24 cellular contexts compared by ENCODE assay signal in genomic region chr6:34917626-34918285, GRCh38. TPM values are rescaled to one million over a fixed set of nuclear protein-coding genes. Genes with fewer than 3 reads are reported as not detected.
DNase-seq lines count a peak whose midpoint lies in the region; ATAC-seq and TF ChIP-seq lines count a peak whose summit lies in the region.
"Had no signal": no experiment of that assay in that cellular context is flagged by ENCODE, and none has a peak within 500 bp of the region (broad histone marks: within the 10 kb centered on the region; RNA-seq: fewer than 3 reads in every experiment).

No MANE protein-coding gene starts in this region.

- H3K4me1 ChIP-seq in OCI-LY3 (ENCODE audit: low read length) (peaks cover 13% of the 10 kb centered on the region), left ventricle myocardium inferior (peaks cover 65% of the 10 kb centered on the region), Peyer's patch (peaks cover 0 to 6% (median 0%) of the 10 kb centered on the region in 4 donors)
- H3K4me1 ChIP-seq: parathyroid adenoma had no signal

- no peaks in the 10 kb centered on the region for H4K20me1 ChIP-seq in OCI-LY3 (ENCODE audit: insufficient read depth, low read length)

- no peak overlapping the region for H2AFZ ChIP-seq in OCI-LY3 (ENCODE audit: low read depth, low read length)
- H2AFZ ChIP-seq: parathyroid adenoma had no signal

- no peak for TF ChIP-seq POLR2A in Peyer's patch (IDR thresholded peaks at IDR 0.05)

- H3K4me3 ChIP-seq in OCI-LY3 (ENCODE audit: low read length) (no peak overlapping the region), left ventricle myocardium inferior (no peak overlapping the region), Peyer's patch (no peak overlapping the region)
- H3K4me3 ChIP-seq: thyroid gland had no signal

- DNase-seq in NCI-H2171 treated with DMSO at 0.1 percent for 48 hours (lab: John Stamatoyannopoulos, UW), result peak; percentile 13
- no peak for DNase-seq in NCI-H2171 (lab: John Stamatoyannopoulos, UW)
- DNase-seq in left ventricle myocardium inferior, result no peak
- DNase-seq in superior temporal gyrus (ENCODE audit: extremely low spot score), result peak; percentile 41
- no peak for DNase-seq in Peyer's patch
- no peak for DNase-seq in GM03348 (ENCODE audit: low spot score)
- DNase-seq: 8988T; activated CD8-positive, alpha-beta memory T cell treated with anti-CD3 and anti-CD28 coated beads, Interleukin-2, amount 10 ng/mL, durations not matched to agents 7 days and 5 days; activated naive CD8-positive, alpha-beta T cell treated with anti-CD3 and anti-CD28 coated beads, Interleukin-2, amount 50 U/mL, for 24 hours; activated T-cell treated with anti-CD3 and anti-CD28 coated beads, Interleukin-2, amount 50 U/mL, for 48 hours; brain microvascular endothelial cell; effector CD8-positive, alpha-beta T cell; GDM1; glutamatergic neuron; IMR-90; NCI-H1105; NCI-H187 treated with DMSO at 0.1 percent for 48 hours; NCI-H69; stimulated activated naive B cell treated with anti-CD40 and anti-IgM and Interleukin-4, amounts not matched to agents 10 μg/mL and 1 μg/mL and 100 μg/mL, for 72 hours; T-helper 9 cell; thyroid gland had no signal

- no peaks in the 10 kb centered on the region for H3K9me3 ChIP-seq in OCI-LY3 (ENCODE audit: insufficient read depth, low read length)
- H3K9me3 ChIP-seq in left ventricle myocardium inferior (replicated peaks), result no peaks in the 10 kb centered on the region
- no peaks in the 10 kb centered on the region for H3K9me3 ChIP-seq in Peyer's patch
- H3K9me3 ChIP-seq: thyroid gland had no signal

- intact Hi-C loops in left ventricle myocardium inferior (cut with micrococcal nuclease), result no loop called here

- peak overlapping the region; percentile 24; the same call in 1 of the 2 replicates for H3K4me2 ChIP-seq in OCI-LY3 (ENCODE audit: low read length)

- H3K36me3 ChIP-seq in OCI-LY3 (replicated peaks; ENCODE audit: low read depth, low read length) (no peaks in the 10 kb centered on the region), left ventricle myocardium inferior (no peaks in the 10 kb centered on the region), Peyer's patch (no peaks in the 10 kb centered on the region)
- H3K36me3 ChIP-seq: brain microvascular endothelial cell, thyroid gland had no signal

- H3K27ac ChIP-seq in OCI-LY3 (ENCODE audit: low read length) (no peak overlapping the region), left ventricle myocardium inferior (replicated peaks) (peak overlapping the region; percentile 71), Peyer's patch (no peak overlapping the region)
- H3K27ac ChIP-seq: brain microvascular endothelial cell had no signal

- H3K9ac ChIP-seq in OCI-LY3 (ENCODE audit: low read length), result no peak overlapping the region
- H3K9ac ChIP-seq: parathyroid adenoma had no signal

- H3K79me2 ChIP-seq in OCI-LY3 (ENCODE audit: low read length), result no peaks in the 10 kb centered on the region; the same call in 1 of the 2 replicates

- no peak for TF ChIP-seq CTCF in OCI-LY3 (IDR thresholded peaks at IDR 0.05; ENCODE audit: low read depth, low read length)
- no peak for TF ChIP-seq CTCF in left ventricle myocardium inferior (IDR thresholded peaks at IDR 0.05; ENCODE audit: borderline replicate concordance)
- TF ChIP-seq CTCF in Peyer's patch (IDR thresholded peaks at IDR 0.05), result no peak

- H3K27me3 ChIP-seq in OCI-LY3 (ENCODE audit: low read depth, low read length), result no peaks in the 10 kb centered on the region
- no peaks in the 10 kb centered on the region for H3K27me3 ChIP-seq in left ventricle myocardium inferior (ENCODE audit: low read depth)
- H3K27me3 ChIP-seq in Peyer's patch, result no peaks in the 10 kb centered on the region
- H3K27me3 ChIP-seq: brain microvascular endothelial cell, thyroid gland had no signal

- ATAC-seq in HG03196 (IDR thresholded peaks at IDR 0.05; ENCODE audit: unreplicated experiment), result no peak
- ATAC-seq: activated CD8-positive, alpha-beta memory T cell treated with anti-CD3 and anti-CD28 coated beads, Interleukin-2, amount 10 ng/mL, durations not matched to agents 7 days and 5 days; activated naive CD8-positive, alpha-beta T cell treated with anti-CD3 and anti-CD28 coated beads, Interleukin-2, amount 50 U/mL, for 24 hours had no signal

RNA-seq across cellular contexts. Expression of gene ANKS1A, which starts 28.7 kb away (rescaled TPM):
- 33.5 TPM for total RNA-seq in left ventricle myocardium inferior
- total RNA-seq in Peyer's patch, result 10 to 100 TPM; 24.3 to 42.1 (median 31.9) TPM

RNA-seq across cellular contexts. Expression of gene TAF11, which starts 29.9 kb away (rescaled TPM):
- total RNA-seq in left ventricle myocardium inferior (18.1 TPM), Peyer's patch (10 to 100 TPM; 22.1 to 30.5 (median 25.4) TPM)

Comparison
In these comparisons a context has a peak if more than half of its experiments do, and no peak if none do; other contexts are left out.
1. DNase-seq: peak in NCI-H2171 treated with DMSO at 0.1 percent for 48 hours (single experiment) and superior temporal gyrus (single experiment); none in NCI-H2171 (single experiment), left ventricle myocardium inferior (single experiment), Peyer's patch (0 of 3) and GM03348 (single experiment).